In genomic region chr10:76252733-76253132, GRCh38 we compare ENCODE assay signal across 1 cellular context.
TF ChIP-seq lines count a peak whose summit lies in the region.

No MANE protein-coding gene starts in this region.

TF ChIP-seq in HepG2, 621 proteins besides CTCF, POLR2A, EP300 and RAD21 (continued from another document):
- TF ChIP-seq ZFP91 (CRISPR knock-in tag; IDR thresholded peaks at IDR 0.05; ENCODE audit: borderline replicate concordance) (no peak), ZNF552 (CRISPR knock-in tag; IDR thresholded peaks at IDR 0.05; ENCODE audit: borderline replicate concordance) (no peak), ZSCAN12 (CRISPR knock-in tag; IDR thresholded peaks at IDR 0.05) (no peak), WIZ (CRISPR knock-in tag; IDR thresholded peaks at IDR 0.05) (no peak), RBFOX2 (IDR thresholded peaks at IDR 0.05; ENCODE audit: low read depth, low read length) (no peak), IRX3 (CRISPR knock-in tag; IDR thresholded peaks at IDR 0.05; ENCODE audit: borderline replicate concordance, low read depth) (no peak), HOXA3 (CRISPR knock-in tag; IDR thresholded peaks at IDR 0.05) (no peak), ZNF264 (CRISPR knock-in tag; IDR thresholded peaks at IDR 0.05) (no peak), ZNF562 (CRISPR knock-in tag; IDR thresholded peaks at IDR 0.05; ENCODE audit: borderline replicate concordance) (no peak), ZNF589 (CRISPR knock-in tag; conservative IDR thresholded peaks at IDR 0.05) (no peak), ZNF510 (CRISPR knock-in tag; IDR thresholded peaks at IDR 0.05; ENCODE audit: low read depth) (no peak)
